Comparison of ENCODE assay signal across 10 cellular contexts in genomic region chr12:124007810-124008570, GRCh38. TPM values are rescaled to one million over a fixed set of nuclear protein-coding genes. Genes with fewer than 3 reads are reported as not detected.
DNase-seq lines count a peak whose midpoint lies in the region; ATAC-seq and TF ChIP-seq lines count a peak whose summit lies in the region.
"Had no signal": no experiment of that assay in that cellular context is flagged by ENCODE, and none has a peak within 500 bp of the region (broad histone marks: within the 10 kb centered on the region; RNA-seq: fewer than 3 reads in every experiment).

No MANE protein-coding gene starts in this region.

- no peaks in the 10 kb centered on the region for H3F3A ChIP-seq in GM23338 (replicated peaks; ENCODE audit: low read depth)

- no peak for ATAC-seq in GM23338
- ATAC-seq: natural killer cell treated with Interleukin-12 subunit alpha and Interleukin-12 subunit beta and Interleukin-15 and Interleukin-18, amount 100 ng/mL, for 72 hours had no signal

- no peak overlapping the region for H2AFZ ChIP-seq in GM23338

- in situ Hi-C loops in brain microvascular endothelial cell (cut with HindIII; ENCODE audit: low pct_ligation_motif_present, low sequenced_read_pairs) = no loop called here

- no peaks in the 10 kb centered on the region for H3K9me2 ChIP-seq in GM23338 (ENCODE audit: insufficient read depth)

- H3K4me3 ChIP-seq in AG10803 (ENCODE audit: low read length) = no peak overlapping the region
- H3K4me3 ChIP-seq in GM12865 (ENCODE audit: low read depth, low read length) = no peak overlapping the region
- H3K4me3 ChIP-seq in brain microvascular endothelial cell (ENCODE audit: low read depth, low read length) = no peak overlapping the region
- H3K4me3 ChIP-seq in GM23338 = no peak overlapping the region

- TF ChIP-seq CTCF in AG10803 (conservative IDR thresholded peaks at IDR 0.05; ENCODE audit: low read length) = no peak
- no peak for TF ChIP-seq CTCF in GM12865 (IDR thresholded peaks at IDR 0.05; ENCODE audit: insufficient read depth, low read depth, low read length, missing control alignments)
- TF ChIP-seq CTCF in brain microvascular endothelial cell (IDR thresholded peaks at IDR 0.05; ENCODE audit: low read depth, low read length, missing control alignments) = no peak
- no peak for TF ChIP-seq CTCF in GM23338 (conservative IDR thresholded peaks at IDR 0.05; ENCODE audit: low read depth in 2 of 2)

- DNase-seq in AG10803 (ENCODE audit: low read depth) (peak; percentile 34), GM12865 (ENCODE audit: low read depth) (peak; percentile 9), iris pigment epithelial cell (ENCODE audit: low read depth) (peak; percentile 66), KG1 (lab: John Stamatoyannopoulos, UW) (no peak), brain microvascular endothelial cell (no peak), HuH-7.5 (ENCODE audit: low spot score) (no peak), GM23338 (ENCODE audit: low spot score) (no peak)

- no peaks in the 10 kb centered on the region for H3K27me3 Mint-ChIP-seq in T-helper 1 cell treated with Interleukin-12 subunit alpha and Interleukin-12 subunit beta and Interleukin-4 antibody, amounts not matched to agents 30 μg/mL and 1 μg/mL, for 36 hours (ENCODE audit: low read depth)
- peaks cover 3% of the 10 kb centered on the region for H3K27me3 Mint-ChIP-seq in GM23338 (ENCODE audit: insufficient read depth, low read depth, poor library complexity)
- H3K27me3 Mint-ChIP-seq: dendritic cell treated with granulocyte-macrophage colony-stimulating factor and Interleukin-4, amounts not matched to agents 40 ng/mL and 50 ng/mL, for 4 days; natural killer cell treated with Interleukin-12 subunit alpha and Interleukin-12 subunit beta and Interleukin-15 and Interleukin-18, amount 100 ng/mL, for 72 hours had no signal

- H3K4me1 Mint-ChIP-seq in T-helper 1 cell treated with Interleukin-12 subunit alpha and Interleukin-12 subunit beta and Interleukin-4 antibody, amounts not matched to agents 30 μg/mL and 1 μg/mL, for 36 hours (ENCODE audit: low read depth) = peaks cover 35% of the 10 kb centered on the region
- peaks cover 20% of the 10 kb centered on the region for H3K4me1 Mint-ChIP-seq in GM23338

- H3K36me3 Mint-ChIP-seq in T-helper 1 cell treated with Interleukin-12 subunit alpha and Interleukin-12 subunit beta and Interleukin-4 antibody, amounts not matched to agents 30 μg/mL and 1 μg/mL, for 36 hours (ENCODE audit: low read depth) = peaks cover 27% of the 10 kb centered on the region
- H3K36me3 Mint-ChIP-seq in GM23338 (ENCODE audit: low read depth) = peaks cover 19% of the 10 kb centered on the region; the same call in 2 of the 3 replicates

- peak overlapping the region; percentile 55 for H3K27ac Mint-ChIP-seq in T-helper 1 cell treated with Interleukin-12 subunit alpha and Interleukin-12 subunit beta and Interleukin-4 antibody, amounts not matched to agents 30 μg/mL and 1 μg/mL, for 36 hours
- no peak overlapping the region for H3K27ac Mint-ChIP-seq in GM23338
- H3K27ac Mint-ChIP-seq: dendritic cell treated with granulocyte-macrophage colony-stimulating factor and Interleukin-4, amounts not matched to agents 40 ng/mL and 50 ng/mL, for 4 days had no signal

- peak overlapping the region; percentile 11 for H3K4me3 Mint-ChIP-seq in T-helper 1 cell treated with Interleukin-12 subunit alpha and Interleukin-12 subunit beta and Interleukin-4 antibody, amounts not matched to agents 30 μg/mL and 1 μg/mL, for 36 hours
- H3K4me3 Mint-ChIP-seq in GM23338 = no peak overlapping the region
- H3K4me3 Mint-ChIP-seq: dendritic cell treated with granulocyte-macrophage colony-stimulating factor and Interleukin-4, amounts not matched to agents 40 ng/mL and 50 ng/mL, for 4 days; natural killer cell treated with Interleukin-12 subunit alpha and Interleukin-12 subunit beta and Interleukin-15 and Interleukin-18, amount 100 ng/mL, for 72 hours had no signal

- H4K20me1 ChIP-seq in GM23338 (replicated peaks; ENCODE audit: insufficient read depth) = peaks cover 8% of the 10 kb centered on the region; the same call in 1 of the 2 replicates

- no peak overlapping the region for H3K4me2 ChIP-seq in GM23338

- peaks cover 16% of the 10 kb centered on the region for H3K36me3 ChIP-seq in brain microvascular endothelial cell (replicated peaks)
- peaks cover 3% of the 10 kb centered on the region; the same call in 1 of the 2 replicates for H3K36me3 ChIP-seq in GM23338 (ENCODE audit: insufficient read depth)

- H3K4me1 ChIP-seq in GM23338 (ENCODE audit: insufficient read depth) = no peaks in the 10 kb centered on the region; the same call in 1 of the 2 replicates

- H3K9me3 Mint-ChIP-seq in T-helper 1 cell treated with Interleukin-12 subunit alpha and Interleukin-12 subunit beta and Interleukin-4 antibody, amounts not matched to agents 30 μg/mL and 1 μg/mL, for 36 hours = no peaks in the 10 kb centered on the region
- no peaks in the 10 kb centered on the region for H3K9me3 Mint-ChIP-seq in GM23338
- H3K9me3 Mint-ChIP-seq: dendritic cell treated with granulocyte-macrophage colony-stimulating factor and Interleukin-4, amounts not matched to agents 40 ng/mL and 50 ng/mL, for 4 days; natural killer cell treated with Interleukin-12 subunit alpha and Interleukin-12 subunit beta and Interleukin-15 and Interleukin-18, amount 100 ng/mL, for 72 hours had no signal

- no peaks in the 10 kb centered on the region for H3K27me3 ChIP-seq in brain microvascular endothelial cell (replicated peaks)
- H3K27me3 ChIP-seq in GM23338 (ENCODE audit: insufficient read depth) = no peaks in the 10 kb centered on the region

- H3K27ac ChIP-seq in brain microvascular endothelial cell (no peak overlapping the region), GM23338 (ENCODE audit: low read depth) (no peak overlapping the region)

- H3K79me2 ChIP-seq in GM23338 (replicated peaks; ENCODE audit: insufficient read depth) = no peaks in the 10 kb centered on the region

TF ChIP-seq in GM23338, 12 proteins besides CTCF, POLR2A, EP300 and RAD21 (continues in another document):
- no peak for TF ChIP-seq ETS1 (IDR thresholded peaks at IDR 0.05)
- no peak for TF ChIP-seq ZNF331 (CRISPR knock-in tag; IDR thresholded peaks at IDR 0.05; ENCODE audit: low read depth)
- TF ChIP-seq EZH2 (IDR thresholded peaks at IDR 0.05; ENCODE audit: low read depth, unreplicated experiment) = no peak
- no peak for TF ChIP-seq POLR2AphosphoS5 (IDR thresholded peaks at IDR 0.05; ENCODE audit: low read depth)

RNA-seq across cellular contexts. Expression of gene ZNF664, which starts 35.0 kb away (rescaled TPM):
- total RNA-seq in GM23338 (2014; rRNA removed; shearing (Covaris generic)) = 35.2 and 89.2 TPM in 2 replicates
- polyA plus RNA-seq in GM23338 (2016; fragmentation: Nextera tagmentation; extraction: Ambion mirVana) = 8.1 and 9.7 TPM in 2 replicates

RNA-seq across cellular contexts. Expression of gene CCDC92, which starts 35.4 kb away (rescaled TPM):
- total RNA-seq in GM23338 (2014; rRNA removed; shearing (Covaris generic)) = 0.31 TPM in 1 of 2 replicates, not detected in the other
- 0.08 and 0.37 TPM in 2 replicates for polyA plus RNA-seq in GM23338 (2016; fragmentation: Nextera tagmentation; extraction: Ambion mirVana)

Comparison
In these comparisons a context has a peak if more than half of its experiments do, and no peak if none do; other contexts are left out.
1. DNase-seq: peak in AG10803 (single experiment), GM12865 (single experiment) and iris pigment epithelial cell (single experiment); none in KG1 (single experiment), brain microvascular endothelial cell (single experiment), HuH-7.5 (single experiment) and GM23338 (single experiment).